Comparison of ENCODE assay signal across 12 cellular contexts in the genomic region with DNA sequence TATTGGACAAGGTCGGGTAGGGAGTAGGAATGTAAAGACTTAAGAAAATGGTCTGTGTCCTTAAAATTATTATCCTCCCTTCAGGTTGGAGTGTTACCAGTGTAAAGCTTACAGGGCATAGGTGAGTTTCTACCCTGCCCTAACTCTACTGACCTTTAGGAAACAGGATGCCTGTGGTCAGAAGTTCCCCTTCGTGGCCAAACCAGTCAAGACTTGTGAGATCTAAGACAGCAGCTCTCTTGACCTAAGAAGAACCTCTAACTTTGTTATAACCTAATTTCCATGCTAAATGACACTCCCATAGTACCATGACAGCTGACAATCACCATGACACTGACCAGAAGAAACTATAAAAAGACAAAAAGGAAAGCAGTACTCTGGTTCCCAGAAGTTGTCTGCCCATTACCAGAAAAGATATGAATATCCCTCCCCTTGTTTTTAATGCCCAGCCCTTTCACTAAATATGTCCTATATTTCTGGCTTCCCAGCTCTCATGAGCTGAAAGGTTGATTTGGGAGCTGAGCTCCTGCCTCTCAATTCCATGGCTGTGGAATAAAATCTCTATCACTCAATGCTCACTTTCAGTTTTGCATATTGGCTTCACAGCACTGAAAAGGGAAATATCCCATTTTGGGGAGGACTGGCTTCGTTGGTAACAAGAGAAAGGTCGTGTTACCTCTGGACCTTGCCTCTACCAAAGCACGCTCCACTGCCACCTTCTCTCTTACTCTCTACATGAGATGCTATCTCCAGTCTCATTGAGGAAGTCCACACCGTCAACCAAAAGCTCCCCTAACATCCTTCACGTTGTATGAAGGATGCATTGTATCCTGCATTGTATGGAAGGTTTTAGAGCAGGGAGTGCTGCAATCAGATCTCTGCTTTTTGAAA.
A peak's percentile ranks its signal among the peaks of the same experiment; 100 is the strongest.
DNase-seq lines count a peak whose midpoint lies in the region; ATAC-seq lines count a peak whose summit lies in the region.
"Had no signal": no experiment of that assay in that cellular context is flagged by ENCODE, and none has a peak within 500 bp of the region (broad histone marks: within the 10 kb centered on the region; RNA-seq: fewer than 3 reads in every experiment).

No MANE protein-coding gene starts in this region.

- DNase-seq in NCI-H69 (lab: John Stamatoyannopoulos, UW): no peak
- DNase-seq in activated CD4-positive, CD25-positive, alpha-beta regulatory T cell treated with anti-CD3 and anti-CD28 coated beads, Interleukin-2, amount 50 U/mL, for 72 hours: no peak
- no peak for DNase-seq in stimulated activated CD4-positive, alpha-beta T cell treated with anti-CD3 and anti-CD28 coated beads, Interleukin-4, amount 100 ng/mL, for 4 hours
- DNase-seq in HuH-7 (ENCODE audit: low spot score): no peak
- DNase-seq: AML-193, kidney, NCI-H82, T-helper 2 cell had no signal

- ATAC-seq in GM18498 (IDR thresholded peaks at IDR 0.05; ENCODE audit: unreplicated experiment) (peak; percentile 93), GM19455 (IDR thresholded peaks at IDR 0.05; ENCODE audit: unreplicated experiment) (peak; percentile 83), HG02885 (IDR thresholded peaks at IDR 0.05; ENCODE audit: poor library complexity, unreplicated experiment) (peak; percentile 85), HG03565 (IDR thresholded peaks at IDR 0.05; ENCODE audit: unreplicated experiment) (peak; percentile 89)
